14 cellular contexts compared by ENCODE assay signal in the genomic region with DNA sequence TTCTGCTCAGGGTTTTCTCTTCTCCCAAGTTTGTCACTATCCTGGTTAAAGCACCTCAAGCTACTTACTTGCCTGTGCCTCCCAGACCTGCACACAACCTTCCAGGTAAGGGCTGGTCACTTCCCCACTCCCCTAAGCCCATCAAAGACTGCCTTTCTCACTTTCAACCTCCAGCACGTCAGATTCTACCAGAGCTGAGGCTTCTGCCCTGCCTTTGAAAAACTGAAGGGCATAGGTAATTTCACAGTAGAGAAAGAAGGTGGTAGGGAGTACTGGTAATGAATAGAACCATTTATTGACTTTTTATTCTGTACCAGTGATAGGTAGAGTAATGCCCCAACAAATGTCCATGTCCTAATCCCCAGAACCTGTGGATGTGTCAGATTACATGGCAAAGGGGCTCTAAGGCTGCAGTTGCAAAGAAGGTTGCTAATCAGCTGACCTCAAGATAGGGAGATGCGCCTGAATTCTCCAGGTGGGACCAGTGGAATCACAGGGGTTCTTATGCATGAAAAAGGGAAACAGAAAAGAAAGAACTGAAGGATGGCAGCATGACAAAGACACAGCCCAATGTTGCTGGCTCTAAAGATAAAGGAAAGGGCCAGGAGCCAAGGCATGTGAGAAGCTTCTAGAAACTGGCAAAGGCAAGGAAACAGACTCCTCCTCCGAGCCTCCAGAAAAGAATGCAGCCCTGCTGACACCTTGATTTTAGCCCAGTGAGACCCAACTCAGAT.
DNase-seq lines count a peak whose midpoint lies in the region; ATAC-seq, FAIRE-seq and TF ChIP-seq lines count a peak whose summit lies in the region.
"Had no signal": no experiment of that assay in that cellular context is flagged by ENCODE, and none has a peak within 500 bp of the region (broad histone marks: within the 10 kb centered on the region; RNA-seq: fewer than 3 reads in every experiment).

No MANE protein-coding gene starts in this region.

- intact Hi-C loops in CD14-positive monocyte (cut with micrococcal nuclease), result no loop called here

- H3K36me3 Mint-ChIP-seq in CD14-positive monocyte (no peaks in the 10 kb centered on the region), GM23338 (ENCODE audit: low read depth) (peaks cover 18% of the 10 kb centered on the region), memory B cell (peaks cover 4% of the 10 kb centered on the region), nephron progenitor cell (ENCODE audit: low read depth) (no peaks in the 10 kb centered on the region)

- no peak for DNase-seq in CD14-positive monocyte (ENCODE audit: low spot score)
- peak; percentile 89 for DNase-seq in GM23338 (ENCODE audit: low spot score)
- DNase-seq in memory B cell (ENCODE audit: low spot score in 2 of 2), result no peak
- DNase-seq in nephron progenitor cell, result no peak
- DNase-seq in RCC 7860 (ENCODE audit: low spot score), result no peak
- DNase-seq: DMS53, heart right ventricle, NCI-H1436 treated with DMSO at 0.1 percent for 48 hours, right lobe of liver had no signal

- no peak overlapping the region for H2AFZ ChIP-seq in GM23338

- H3K27ac Mint-ChIP-seq in CD14-positive monocyte (peak overlapping the region in 5 of 7 donors; percentile 36 to 90 (median 81)), GM23338 (no peak overlapping the region), memory B cell (peak overlapping the region; percentile 86), nephron progenitor cell (no peak overlapping the region)

- H3K4me1 ChIP-seq in GM23338 (ENCODE audit: insufficient read depth), result peaks cover 9% of the 10 kb centered on the region

- H3K27me3 ChIP-seq in GM23338 (ENCODE audit: insufficient read depth), result peaks cover 34% of the 10 kb centered on the region
- H3K27me3 ChIP-seq: heart right ventricle, right lobe of liver, suprapubic skin had no signal

- H3K27me3 Mint-ChIP-seq in CD14-positive monocyte (ENCODE audit: low read depth in 3 of 3) (peaks cover 0 to 2% (median 0%) of the 10 kb centered on the region in 3 donors), GM23338 (ENCODE audit: insufficient read depth, low read depth, poor library complexity) (peaks cover 18% of the 10 kb centered on the region), memory B cell (no peaks in the 10 kb centered on the region), nephron progenitor cell (ENCODE audit: low read depth, poor library complexity) (peaks cover 4% of the 10 kb centered on the region)
- H3K27me3 Mint-ChIP-seq: activated CD8-positive, alpha-beta memory T cell treated with anti-CD3 and anti-CD28 coated beads, Interleukin-2, amount 10 ng/mL, durations not matched to agents 7 days and 5 days had no signal

- H3K4me3 Mint-ChIP-seq in CD14-positive monocyte (no peak overlapping the region), GM23338 (no peak overlapping the region), memory B cell (no peak overlapping the region), nephron progenitor cell (no peak overlapping the region)
- H3K4me3 Mint-ChIP-seq: activated CD8-positive, alpha-beta memory T cell treated with anti-CD3 and anti-CD28 coated beads, Interleukin-2, amount 10 ng/mL, durations not matched to agents 7 days and 5 days had no signal

- ATAC-seq in GM23338 (peak; percentile 94), memory B cell (ENCODE audit: low read depth) (no peak), GM21529 (IDR thresholded peaks at IDR 0.05; ENCODE audit: unreplicated experiment) (no peak)

- H3K4me3 ChIP-seq in GM23338, result no peak overlapping the region
- H3K4me3 ChIP-seq: heart right ventricle, right lobe of liver, suprapubic skin had no signal

- H3K79me2 ChIP-seq in GM23338 (replicated peaks; ENCODE audit: insufficient read depth), result no peaks in the 10 kb centered on the region

- peaks cover 14% of the 10 kb centered on the region for H3K9me2 ChIP-seq in GM23338 (ENCODE audit: insufficient read depth)

- no peak for TF ChIP-seq CTCF in CD14-positive monocyte (IDR thresholded peaks at IDR 0.05)
- no peak for TF ChIP-seq CTCF in GM23338 (conservative IDR thresholded peaks at IDR 0.05; ENCODE audit: low read depth in 2 of 2)
- no peak for TF ChIP-seq CTCF in nephron progenitor cell (IDR thresholded peaks at IDR 0.05)

- FAIRE-seq in RCC 7860 (lab: Jason Lieb, UNC), result no peak

- H3K4me2 ChIP-seq in GM23338, result no peak overlapping the region

- H3K36me3 ChIP-seq in GM23338 (ENCODE audit: insufficient read depth), result no peaks in the 10 kb centered on the region
- H3K36me3 ChIP-seq: heart right ventricle, right lobe of liver, suprapubic skin had no signal

- 0 out of 2 replicates have a peak, but pooled peaks cover 4% of the 10 kb centered on the region for H4K20me1 ChIP-seq in GM23338 (replicated peaks; ENCODE audit: insufficient read depth)

- no peaks in the 10 kb centered on the region for H3F3A ChIP-seq in GM23338 (replicated peaks; ENCODE audit: low read depth)

- peaks cover 34% of the 10 kb centered on the region for H3K4me1 Mint-ChIP-seq in CD14-positive monocyte
- peaks cover 11% of the 10 kb centered on the region for H3K4me1 Mint-ChIP-seq in GM23338
- H3K4me1 Mint-ChIP-seq in memory B cell, result peaks cover 50% of the 10 kb centered on the region
- peaks cover 6% of the 10 kb centered on the region for H3K4me1 Mint-ChIP-seq in nephron progenitor cell

- H3K9me3 Mint-ChIP-seq in CD14-positive monocyte, result peaks cover 0 to 2% (median 0%) of the 10 kb centered on the region in 7 donors
- peaks cover 27% of the 10 kb centered on the region for H3K9me3 Mint-ChIP-seq in GM23338
- peaks cover 1% of the 10 kb centered on the region for H3K9me3 Mint-ChIP-seq in memory B cell
- peaks cover 11% of the 10 kb centered on the region for H3K9me3 Mint-ChIP-seq in nephron progenitor cell

- H3K27ac ChIP-seq in GM23338 (ENCODE audit: low read depth), result no peak overlapping the region
- peak overlapping the region; percentile 3 for H3K27ac ChIP-seq in angular gyrus (ENCODE audit: low read depth, low read length)
- H3K27ac ChIP-seq: right lobe of liver, suprapubic skin, VCaP had no signal

TF ChIP-seq in GM23338, 12 proteins besides CTCF, POLR2A, EP300 and RAD21 (continues in another document):
- TF ChIP-seq EZH2phosphoT487 (IDR thresholded peaks at IDR 0.05; ENCODE audit: unreplicated experiment), result no peak
- TF ChIP-seq EZH2 (IDR thresholded peaks at IDR 0.05; ENCODE audit: low read depth, unreplicated experiment), result no peak
- TF ChIP-seq JUNB (IDR thresholded peaks at IDR 0.05; ENCODE audit: unreplicated experiment), result no peak
- TF ChIP-seq NANOG (IDR thresholded peaks at IDR 0.05; ENCODE audit: borderline replicate concordance), result no peak
- peak; percentile 69; the same call in 1 of the 2 replicates for TF ChIP-seq ZNF462 (CRISPR knock-in tag; IDR thresholded peaks at IDR 0.05)

Comparison
In these comparisons a context has a peak if more than half of its experiments do, and no peak if none do; other contexts are left out.
1. H3K27ac Mint-ChIP-seq: peak in CD14-positive monocyte (5 of 7) and memory B cell (single experiment); none in GM23338 (single experiment) and nephron progenitor cell (single experiment).